In genomic region chr7:45066409-45066808, GRCh38 we compare ENCODE assay signal across 18 cellular contexts.
"Had no signal": no experiment of that assay in that cellular context is flagged by ENCODE, and none has a peak within 500 bp of the region (broad histone marks: within the 10 kb centered on the region; RNA-seq: fewer than 3 reads in every experiment).

No MANE protein-coding gene starts in this region.

- H3K4me3 ChIP-seq: body of pancreas, cardiac muscle cell, lower lobe of right lung, ovary, prostate gland, suprapubic skin, tibial nerve had no signal

- H3K27me3 Mint-ChIP-seq: activated naive CD4-positive, alpha-beta T cell treated with anti-CD3 and anti-CD28 coated beads, Interleukin-2, amount 10 ng/mL, durations not matched to agents 7 days and 5 days; naive B cell; stimulated activated naive CD8-positive, alpha-beta T cell treated with anti-CD3 and anti-CD28 coated beads, Interleukin-15, amount 100 ng/mL, for 72 hours had no signal

- H3K27ac Mint-ChIP-seq: activated naive CD4-positive, alpha-beta T cell treated with anti-CD3 and anti-CD28 coated beads, Interleukin-2, amount 10 ng/mL, durations not matched to agents 7 days and 5 days; T-helper 1 cell treated with Interleukin-12 subunit alpha and Interleukin-12 subunit beta and Interleukin-4 antibody, amounts not matched to agents 30 μg/mL and 1 μg/mL, for 36 hours had no signal

- H3K4me1 ChIP-seq: body of pancreas, foreskin keratinocyte, lower lobe of right lung, prostate gland, suprapubic skin had no signal

- DNase-seq: activated effector memory CD4-positive, alpha-beta T cell treated with anti-CD3 and anti-CD28 coated beads, Interleukin-2, amount 50 U/mL, for 16 hours; activated naive CD4-positive, alpha-beta T cell treated with anti-CD3 and anti-CD28 coated beads, Interleukin-2, amount 10 ng/mL, durations not matched to agents 7 days and 5 days; activated T-cell treated with anti-CD3 and anti-CD28 coated beads, Interleukin-2, amount 50 U/mL, for 4 hours; anterior cingulate cortex; body of pancreas; effector memory CD4-positive, alpha-beta T cell; foreskin keratinocyte; lower lobe of right lung; naive B cell; ovary; stimulated activated CD4-positive, alpha-beta T cell treated with anti-CD3 and anti-CD28 coated beads, Interleukin-4, amount 100 ng/mL, for 1 hour; stimulated activated naive CD8-positive, alpha-beta T cell treated with anti-CD3 and anti-CD28 coated beads, Interleukin-15, amount 100 ng/mL, for 72 hours had no signal

- H3K27me3 ChIP-seq: body of pancreas, cardiac muscle cell, foreskin keratinocyte, ovary, suprapubic skin, tibial nerve had no signal

- H3K9me3 ChIP-seq: body of pancreas, lower lobe of right lung, ovary, prostate gland, suprapubic skin, tibial nerve had no signal

- H3K9me3 Mint-ChIP-seq: activated naive CD4-positive, alpha-beta T cell treated with anti-CD3 and anti-CD28 coated beads, Interleukin-2, amount 10 ng/mL, durations not matched to agents 7 days and 5 days; activated T-cell treated with anti-CD3 and anti-CD28 coated beads, Interleukin-2, amount 50 U/mL, for 4 hours; naive B cell; stimulated activated naive CD8-positive, alpha-beta T cell treated with anti-CD3 and anti-CD28 coated beads, Interleukin-15, amount 100 ng/mL, for 72 hours; T-helper 1 cell treated with Interleukin-12 subunit alpha and Interleukin-12 subunit beta and Interleukin-4 antibody, amounts not matched to agents 30 μg/mL and 1 μg/mL, for 36 hours had no signal

- H3K4me3 Mint-ChIP-seq: activated naive CD4-positive, alpha-beta T cell treated with anti-CD3 and anti-CD28 coated beads, Interleukin-2, amount 10 ng/mL, durations not matched to agents 7 days and 5 days; activated T-cell treated with anti-CD3 and anti-CD28 coated beads, Interleukin-2, amount 50 U/mL, for 4 hours; naive B cell; stimulated activated naive CD8-positive, alpha-beta T cell treated with anti-CD3 and anti-CD28 coated beads, Interleukin-15, amount 100 ng/mL, for 72 hours; T-helper 1 cell treated with Interleukin-12 subunit alpha and Interleukin-12 subunit beta and Interleukin-4 antibody, amounts not matched to agents 30 μg/mL and 1 μg/mL, for 36 hours had no signal

- H3K27ac ChIP-seq: body of pancreas, cardiac muscle cell, foreskin keratinocyte, lower lobe of right lung, ovary, prostate gland, suprapubic skin, tibial nerve had no signal

- H3K36me3 ChIP-seq: ovary, prostate gland had no signal

- ATAC-seq: activated T-cell treated with anti-CD3 and anti-CD28 coated beads, Interleukin-2, amount 50 U/mL, for 4 hours; body of pancreas; foreskin keratinocyte; left lobe of liver; lower lobe of right lung; stimulated activated naive CD8-positive, alpha-beta T cell treated with anti-CD3 and anti-CD28 coated beads, Interleukin-15, amount 100 ng/mL, for 72 hours had no signal
